In the genomic region with DNA sequence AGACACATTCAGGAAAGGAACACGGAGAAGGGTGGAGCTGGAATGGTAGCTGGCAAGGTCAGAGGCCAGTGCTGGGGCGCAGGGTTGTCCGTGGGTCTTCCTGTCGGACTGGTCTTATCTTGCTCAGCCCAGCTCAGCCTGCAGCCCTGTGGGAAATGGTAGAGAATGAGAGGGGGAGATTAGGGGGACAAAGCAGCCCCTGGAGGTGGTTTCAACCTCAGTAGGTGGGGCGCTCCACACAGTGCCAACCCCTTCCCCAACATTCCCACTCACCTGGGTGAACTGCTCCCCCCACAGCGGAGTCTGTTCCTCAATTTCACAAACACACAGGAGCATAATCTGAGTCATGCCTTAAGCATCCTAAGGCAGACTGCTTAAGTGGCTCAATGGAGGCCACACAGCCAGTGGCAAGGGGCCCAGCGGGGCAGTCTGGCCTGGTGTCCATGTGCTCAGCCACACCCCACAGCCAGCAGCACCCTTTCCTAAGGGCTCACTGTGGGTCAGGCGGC, we compare ENCODE assay signal across 1 cellular context.
A peak's percentile ranks its signal among the peaks of the same experiment; 100 is the strongest.
TF ChIP-seq lines count a peak whose summit lies in the region.

No MANE protein-coding gene starts in this region.

TF ChIP-seq in K562, 482 proteins besides CTCF, POLR2A, EP300 and RAD21 (continued from another document and continues in another):
- TF ChIP-seq, protein P1, sequence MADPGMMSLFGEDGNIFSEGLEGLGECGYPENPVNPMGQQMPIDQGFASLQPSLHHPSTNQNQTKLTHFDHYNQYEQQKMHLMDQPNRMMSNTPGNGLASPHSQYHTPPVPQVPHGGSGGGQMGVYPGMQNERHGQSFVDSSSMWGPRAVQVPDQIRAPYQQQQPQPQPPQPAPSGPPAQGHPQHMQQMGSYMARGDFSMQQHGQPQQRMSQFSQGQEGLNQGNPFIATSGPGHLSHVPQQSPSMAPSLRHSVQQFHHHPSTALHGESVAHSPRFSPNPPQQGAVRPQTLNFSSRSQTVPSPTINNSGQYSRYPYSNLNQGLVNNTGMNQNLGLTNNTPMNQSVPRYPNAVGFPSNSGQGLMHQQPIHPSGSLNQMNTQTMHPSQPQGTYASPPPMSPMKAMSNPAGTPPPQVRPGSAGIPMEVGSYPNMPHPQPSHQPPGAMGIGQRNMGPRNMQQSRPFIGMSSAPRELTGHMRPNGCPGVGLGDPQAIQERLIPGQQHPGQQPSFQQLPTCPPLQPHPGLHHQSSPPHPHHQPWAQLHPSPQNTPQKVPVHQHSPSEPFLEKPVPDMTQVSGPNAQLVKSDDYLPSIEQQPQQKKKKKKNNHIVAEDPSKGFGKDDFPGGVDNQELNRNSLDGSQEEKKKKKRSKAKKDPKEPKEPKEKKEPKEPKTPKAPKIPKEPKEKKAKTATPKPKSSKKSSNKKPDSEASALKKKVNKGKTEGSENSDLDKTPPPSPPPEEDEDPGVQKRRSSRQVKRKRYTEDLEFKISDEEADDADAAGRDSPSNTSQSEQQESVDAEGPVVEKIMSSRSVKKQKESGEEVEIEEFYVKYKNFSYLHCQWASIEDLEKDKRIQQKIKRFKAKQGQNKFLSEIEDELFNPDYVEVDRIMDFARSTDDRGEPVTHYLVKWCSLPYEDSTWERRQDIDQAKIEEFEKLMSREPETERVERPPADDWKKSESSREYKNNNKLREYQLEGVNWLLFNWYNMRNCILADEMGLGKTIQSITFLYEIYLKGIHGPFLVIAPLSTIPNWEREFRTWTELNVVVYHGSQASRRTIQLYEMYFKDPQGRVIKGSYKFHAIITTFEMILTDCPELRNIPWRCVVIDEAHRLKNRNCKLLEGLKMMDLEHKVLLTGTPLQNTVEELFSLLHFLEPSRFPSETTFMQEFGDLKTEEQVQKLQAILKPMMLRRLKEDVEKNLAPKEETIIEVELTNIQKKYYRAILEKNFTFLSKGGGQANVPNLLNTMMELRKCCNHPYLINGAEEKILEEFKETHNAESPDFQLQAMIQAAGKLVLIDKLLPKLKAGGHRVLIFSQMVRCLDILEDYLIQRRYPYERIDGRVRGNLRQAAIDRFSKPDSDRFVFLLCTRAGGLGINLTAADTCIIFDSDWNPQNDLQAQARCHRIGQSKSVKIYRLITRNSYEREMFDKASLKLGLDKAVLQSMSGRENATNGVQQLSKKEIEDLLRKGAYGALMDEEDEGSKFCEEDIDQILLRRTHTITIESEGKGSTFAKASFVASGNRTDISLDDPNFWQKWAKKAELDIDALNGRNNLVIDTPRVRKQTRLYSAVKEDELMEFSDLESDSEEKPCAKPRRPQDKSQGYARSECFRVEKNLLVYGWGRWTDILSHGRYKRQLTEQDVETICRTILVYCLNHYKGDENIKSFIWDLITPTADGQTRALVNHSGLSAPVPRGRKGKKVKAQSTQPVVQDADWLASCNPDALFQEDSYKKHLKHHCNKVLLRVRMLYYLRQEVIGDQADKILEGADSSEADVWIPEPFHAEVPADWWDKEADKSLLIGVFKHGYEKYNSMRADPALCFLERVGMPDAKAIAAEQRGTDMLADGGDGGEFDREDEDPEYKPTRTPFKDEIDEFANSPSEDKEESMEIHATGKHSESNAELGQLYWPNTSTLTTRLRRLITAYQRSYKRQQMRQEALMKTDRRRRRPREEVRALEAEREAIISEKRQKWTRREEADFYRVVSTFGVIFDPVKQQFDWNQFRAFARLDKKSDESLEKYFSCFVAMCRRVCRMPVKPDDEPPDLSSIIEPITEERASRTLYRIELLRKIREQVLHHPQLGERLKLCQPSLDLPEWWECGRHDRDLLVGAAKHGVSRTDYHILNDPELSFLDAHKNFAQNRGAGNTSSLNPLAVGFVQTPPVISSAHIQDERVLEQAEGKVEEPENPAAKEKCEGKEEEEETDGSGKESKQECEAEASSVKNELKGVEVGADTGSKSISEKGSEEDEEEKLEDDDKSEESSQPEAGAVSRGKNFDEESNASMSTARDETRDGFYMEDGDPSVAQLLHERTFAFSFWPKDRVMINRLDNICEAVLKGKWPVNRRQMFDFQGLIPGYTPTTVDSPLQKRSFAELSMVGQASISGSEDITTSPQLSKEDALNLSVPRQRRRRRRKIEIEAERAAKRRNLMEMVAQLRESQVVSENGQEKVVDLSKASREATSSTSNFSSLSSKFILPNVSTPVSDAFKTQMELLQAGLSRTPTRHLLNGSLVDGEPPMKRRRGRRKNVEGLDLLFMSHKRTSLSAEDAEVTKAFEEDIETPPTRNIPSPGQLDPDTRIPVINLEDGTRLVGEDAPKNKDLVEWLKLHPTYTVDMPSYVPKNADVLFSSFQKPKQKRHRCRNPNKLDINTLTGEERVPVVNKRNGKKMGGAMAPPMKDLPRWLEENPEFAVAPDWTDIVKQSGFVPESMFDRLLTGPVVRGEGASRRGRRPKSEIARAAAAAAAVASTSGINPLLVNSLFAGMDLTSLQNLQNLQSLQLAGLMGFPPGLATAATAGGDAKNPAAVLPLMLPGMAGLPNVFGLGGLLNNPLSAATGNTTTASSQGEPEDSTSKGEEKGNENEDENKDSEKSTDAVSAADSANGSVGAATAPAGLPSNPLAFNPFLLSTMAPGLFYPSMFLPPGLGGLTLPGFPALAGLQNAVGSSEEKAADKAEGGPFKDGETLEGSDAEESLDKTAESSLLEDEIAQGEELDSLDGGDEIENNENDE (IDR thresholded peaks at IDR 0.05; ENCODE audit: low read depth, low read length): no peak
- TF ChIP-seq KLF1 (tag; IDR thresholded peaks at IDR 0.05) (no peak), TEAD1 (CRISPR knock-in tag; IDR thresholded peaks at IDR 0.05) (no peak; a peak in 1 of 4 replicates), SMARCB1 (IDR thresholded peaks at IDR 0.05; ENCODE audit: insufficient read length, low read depth) (no peak), JUNB (CRISPR knock-in tag; conservative IDR thresholded peaks at IDR 0.05) (0 out of 2 replicates have a peak, but pooled peaks have one; percentile 1), BRCA1 (IDR thresholded peaks at IDR 0.05) (no peak), BRCA1 (CRISPR knock-in tag; IDR thresholded peaks at IDR 0.05) (no peak), DLX4 (CRISPR knock-in tag; IDR thresholded peaks at IDR 0.05) (no peak), STAG1 (CRISPR knock-in tag; IDR thresholded peaks at IDR 0.05; ENCODE audit: borderline replicate concordance) (no peak), NCOA2 (IDR thresholded peaks at IDR 0.05; ENCODE audit: partially characterized antibody in 2 of 2) (no peak), MEF2D (tag; conservative IDR thresholded peaks at IDR 0.05; ENCODE audit: low read depth) (no peak), TAL1 (IDR thresholded peaks at IDR 0.05) (peak; percentile 51; the same call in 1 of the 2 replicates), SUPT5H (IDR thresholded peaks at IDR 0.05) (peak; percentile 56; the same call in 1 of the 2 replicates), POLR2AphosphoS5 (IDR thresholded peaks at IDR 0.05; ENCODE audit: control insufficient read depth, insufficient read depth, low read depth, low read length) (no peak), MCM5 (IDR thresholded peaks at IDR 0.05; ENCODE audit: low read depth) (no peak), KDM2B (CRISPR knock-in tag; IDR thresholded peaks at IDR 0.05) (no peak), JUND (IDR thresholded peaks at IDR 0.05; ENCODE audit: borderline replicate concordance, low read depth, low read length) (peak; percentile 67), JUND (tag; IDR thresholded peaks at IDR 0.05; ENCODE audit: borderline replicate concordance, low read depth, low read length) (peak; percentile 79; the same call in 2 of the 3 replicates), PREB (CRISPR knock-in tag; IDR thresholded peaks at IDR 0.05) (no peak), SP2 (IDR thresholded peaks at IDR 0.05; ENCODE audit: extremely low read depth, low read depth, low read length, poor library complexity, severe bottlenecking) (no peak), FOXA1 (IDR thresholded peaks at IDR 0.05; ENCODE audit: borderline replicate concordance) (no peak), PTBP1 (IDR thresholded peaks at IDR 0.05; ENCODE audit: low read depth, low read length) (no peak), XRCC3 (IDR thresholded peaks at IDR 0.05) (no peak), CSDE1 (IDR thresholded peaks at IDR 0.05) (no peak)
- TF ChIP-seq, protein P2, sequence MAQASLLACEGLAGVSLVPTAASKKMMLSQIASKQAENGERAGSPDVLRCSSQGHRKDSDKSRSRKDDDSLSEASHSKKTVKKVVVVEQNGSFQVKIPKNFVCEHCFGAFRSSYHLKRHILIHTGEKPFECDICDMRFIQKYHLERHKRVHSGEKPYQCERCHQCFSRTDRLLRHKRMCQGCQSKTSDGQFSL (CRISPR knock-in tag; IDR thresholded peaks at IDR 0.05): peak; percentile 83
- TF ChIP-seq, protein P2 (tag; IDR thresholded peaks at IDR 0.05): peak in 1 of 2 experiments; percentile 27; a peak in 1 of 4 replicates
- TF ChIP-seq, protein P3, sequence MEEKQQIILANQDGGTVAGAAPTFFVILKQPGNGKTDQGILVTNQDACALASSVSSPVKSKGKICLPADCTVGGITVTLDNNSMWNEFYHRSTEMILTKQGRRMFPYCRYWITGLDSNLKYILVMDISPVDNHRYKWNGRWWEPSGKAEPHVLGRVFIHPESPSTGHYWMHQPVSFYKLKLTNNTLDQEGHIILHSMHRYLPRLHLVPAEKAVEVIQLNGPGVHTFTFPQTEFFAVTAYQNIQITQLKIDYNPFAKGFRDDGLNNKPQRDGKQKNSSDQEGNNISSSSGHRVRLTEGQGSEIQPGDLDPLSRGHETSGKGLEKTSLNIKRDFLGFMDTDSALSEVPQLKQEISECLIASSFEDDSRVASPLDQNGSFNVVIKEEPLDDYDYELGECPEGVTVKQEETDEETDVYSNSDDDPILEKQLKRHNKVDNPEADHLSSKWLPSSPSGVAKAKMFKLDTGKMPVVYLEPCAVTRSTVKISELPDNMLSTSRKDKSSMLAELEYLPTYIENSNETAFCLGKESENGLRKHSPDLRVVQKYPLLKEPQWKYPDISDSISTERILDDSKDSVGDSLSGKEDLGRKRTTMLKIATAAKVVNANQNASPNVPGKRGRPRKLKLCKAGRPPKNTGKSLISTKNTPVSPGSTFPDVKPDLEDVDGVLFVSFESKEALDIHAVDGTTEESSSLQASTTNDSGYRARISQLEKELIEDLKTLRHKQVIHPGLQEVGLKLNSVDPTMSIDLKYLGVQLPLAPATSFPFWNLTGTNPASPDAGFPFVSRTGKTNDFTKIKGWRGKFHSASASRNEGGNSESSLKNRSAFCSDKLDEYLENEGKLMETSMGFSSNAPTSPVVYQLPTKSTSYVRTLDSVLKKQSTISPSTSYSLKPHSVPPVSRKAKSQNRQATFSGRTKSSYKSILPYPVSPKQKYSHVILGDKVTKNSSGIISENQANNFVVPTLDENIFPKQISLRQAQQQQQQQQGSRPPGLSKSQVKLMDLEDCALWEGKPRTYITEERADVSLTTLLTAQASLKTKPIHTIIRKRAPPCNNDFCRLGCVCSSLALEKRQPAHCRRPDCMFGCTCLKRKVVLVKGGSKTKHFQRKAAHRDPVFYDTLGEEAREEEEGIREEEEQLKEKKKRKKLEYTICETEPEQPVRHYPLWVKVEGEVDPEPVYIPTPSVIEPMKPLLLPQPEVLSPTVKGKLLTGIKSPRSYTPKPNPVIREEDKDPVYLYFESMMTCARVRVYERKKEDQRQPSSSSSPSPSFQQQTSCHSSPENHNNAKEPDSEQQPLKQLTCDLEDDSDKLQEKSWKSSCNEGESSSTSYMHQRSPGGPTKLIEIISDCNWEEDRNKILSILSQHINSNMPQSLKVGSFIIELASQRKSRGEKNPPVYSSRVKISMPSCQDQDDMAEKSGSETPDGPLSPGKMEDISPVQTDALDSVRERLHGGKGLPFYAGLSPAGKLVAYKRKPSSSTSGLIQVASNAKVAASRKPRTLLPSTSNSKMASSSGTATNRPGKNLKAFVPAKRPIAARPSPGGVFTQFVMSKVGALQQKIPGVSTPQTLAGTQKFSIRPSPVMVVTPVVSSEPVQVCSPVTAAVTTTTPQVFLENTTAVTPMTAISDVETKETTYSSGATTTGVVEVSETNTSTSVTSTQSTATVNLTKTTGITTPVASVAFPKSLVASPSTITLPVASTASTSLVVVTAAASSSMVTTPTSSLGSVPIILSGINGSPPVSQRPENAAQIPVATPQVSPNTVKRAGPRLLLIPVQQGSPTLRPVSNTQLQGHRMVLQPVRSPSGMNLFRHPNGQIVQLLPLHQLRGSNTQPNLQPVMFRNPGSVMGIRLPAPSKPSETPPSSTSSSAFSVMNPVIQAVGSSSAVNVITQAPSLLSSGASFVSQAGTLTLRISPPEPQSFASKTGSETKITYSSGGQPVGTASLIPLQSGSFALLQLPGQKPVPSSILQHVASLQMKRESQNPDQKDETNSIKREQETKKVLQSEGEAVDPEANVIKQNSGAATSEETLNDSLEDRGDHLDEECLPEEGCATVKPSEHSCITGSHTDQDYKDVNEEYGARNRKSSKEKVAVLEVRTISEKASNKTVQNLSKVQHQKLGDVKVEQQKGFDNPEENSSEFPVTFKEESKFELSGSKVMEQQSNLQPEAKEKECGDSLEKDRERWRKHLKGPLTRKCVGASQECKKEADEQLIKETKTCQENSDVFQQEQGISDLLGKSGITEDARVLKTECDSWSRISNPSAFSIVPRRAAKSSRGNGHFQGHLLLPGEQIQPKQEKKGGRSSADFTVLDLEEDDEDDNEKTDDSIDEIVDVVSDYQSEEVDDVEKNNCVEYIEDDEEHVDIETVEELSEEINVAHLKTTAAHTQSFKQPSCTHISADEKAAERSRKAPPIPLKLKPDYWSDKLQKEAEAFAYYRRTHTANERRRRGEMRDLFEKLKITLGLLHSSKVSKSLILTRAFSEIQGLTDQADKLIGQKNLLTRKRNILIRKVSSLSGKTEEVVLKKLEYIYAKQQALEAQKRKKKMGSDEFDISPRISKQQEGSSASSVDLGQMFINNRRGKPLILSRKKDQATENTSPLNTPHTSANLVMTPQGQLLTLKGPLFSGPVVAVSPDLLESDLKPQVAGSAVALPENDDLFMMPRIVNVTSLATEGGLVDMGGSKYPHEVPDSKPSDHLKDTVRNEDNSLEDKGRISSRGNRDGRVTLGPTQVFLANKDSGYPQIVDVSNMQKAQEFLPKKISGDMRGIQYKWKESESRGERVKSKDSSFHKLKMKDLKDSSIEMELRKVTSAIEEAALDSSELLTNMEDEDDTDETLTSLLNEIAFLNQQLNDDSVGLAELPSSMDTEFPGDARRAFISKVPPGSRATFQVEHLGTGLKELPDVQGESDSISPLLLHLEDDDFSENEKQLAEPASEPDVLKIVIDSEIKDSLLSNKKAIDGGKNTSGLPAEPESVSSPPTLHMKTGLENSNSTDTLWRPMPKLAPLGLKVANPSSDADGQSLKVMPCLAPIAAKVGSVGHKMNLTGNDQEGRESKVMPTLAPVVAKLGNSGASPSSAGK (IDR thresholded peaks at IDR 0.05): no peak
